Comparison of ENCODE assay signal across 20 cellular contexts in genomic region chr2:189601043-189601442, GRCh38. TPM values are rescaled to one million over a fixed set of nuclear protein-coding genes. Genes with fewer than 3 reads are reported as not detected.
DNase-seq lines count a peak whose midpoint lies in the region; ATAC-seq, FAIRE-seq and TF ChIP-seq lines count a peak whose summit lies in the region.
"Had no signal": no experiment of that assay in that cellular context is flagged by ENCODE, and none has a peak within 500 bp of the region (broad histone marks: within the 10 kb centered on the region; RNA-seq: fewer than 3 reads in every experiment).

No MANE protein-coding gene starts in this region.

- no peak for TF ChIP-seq POLR2A in A549 (IDR thresholded peaks at IDR 0.05; ENCODE audit: low read length)
- TF ChIP-seq POLR2A in gastroesophageal sphincter (IDR thresholded peaks at IDR 0.05), result no peak

- H3K4me3 ChIP-seq in A549, result no peak overlapping the region
- no peak overlapping the region for H3K4me3 ChIP-seq in GM23248
- H3K4me3 ChIP-seq in fibroblast of pulmonary artery (replicated peaks; ENCODE audit: low read depth, low read length), result no peak overlapping the region
- no peak overlapping the region for H3K4me3 ChIP-seq in gastroesophageal sphincter
- H3K4me3 ChIP-seq: GM12878, mucosa of descending colon, Peyer's patch, thoracic aorta had no signal

- no peak overlapping the region for H3K4me2 ChIP-seq in A549
- H3K4me2 ChIP-seq in GM23248 (ENCODE audit: unreplicated experiment), result no peak overlapping the region

- 62% methylated on average over 3 of the region's 3 CpGs for WGBS in A549 (ENCODE audit: missing lambda C conversion rate)
- 53 to 58% methylated on average over 3 of the region's 3 CpGs for WGBS in GM23248 (ENCODE audit: low coverage in 1 of 2, low lambda C conversion rate in 2 of 2, missing lambda C conversion rate in 2 of 2), 2 experiments
- 62 to 82% methylated on average over 3 of the region's 3 CpGs for WGBS in gastroesophageal sphincter (ENCODE audit: low coverage in 1 of 2), 2 donors

- CTCF ChIA-PET in A549 (lab: Yijun Ruan, JAX), result no interaction called here

- H3K4me1 ChIP-seq in A549, result 0 out of 3 replicates have a peak, but pooled peaks cover 3% of the 10 kb centered on the region
- no peaks in the 10 kb centered on the region for H3K4me1 ChIP-seq in GM23248 (ENCODE audit: insufficient read depth)
- H3K4me1 ChIP-seq in gastroesophageal sphincter, result no peaks in the 10 kb centered on the region
- H3K4me1 ChIP-seq: parathyroid adenoma, Peyer's patch had no signal

- H3K36me3 ChIP-seq in GM23248 (ENCODE audit: low read depth) (no peaks in the 10 kb centered on the region), gastroesophageal sphincter (no peaks in the 10 kb centered on the region)
- H3K36me3 ChIP-seq: Peyer's patch, thoracic aorta had no signal

- ATAC-seq in A549, result peak in 1 of 2 experiments; percentile 77; a peak in 3 of 6 replicates
- no peak for ATAC-seq in gastroesophageal sphincter
- ATAC-seq in GM18858 (IDR thresholded peaks at IDR 0.05; ENCODE audit: unreplicated experiment), result no peak
- ATAC-seq: GM12878, mucosa of descending colon had no signal

- no peak overlapping the region for H3K9ac ChIP-seq in GM23248
- H3K9ac ChIP-seq: parathyroid adenoma had no signal

- no peak overlapping the region for H2AFZ ChIP-seq in GM23248
- H2AFZ ChIP-seq: parathyroid adenoma had no signal

- TF ChIP-seq RAD21 in A549 (conservative IDR thresholded peaks at IDR 0.05 in 1 of 2, IDR thresholded peaks at IDR 0.05 in 1 of 2), result no peak

- in situ Hi-C loops in GM23248 (cut with MboI), result no loop called here

- POLR2A ChIA-PET in A549 (lab: Yijun Ruan, JAX), result interaction anchor here (1.1 to 1.3 kb wide), 2 partner anchors 12 to 20 kb away, joined by 4 to 6 read pairs; partner anchors contain the start of gene SLC40A1

- TF ChIP-seq CTCF in A549 (IDR thresholded peaks at IDR 0.05), result no peak
- no peak for TF ChIP-seq CTCF in fibroblast of pulmonary artery (IDR thresholded peaks at IDR 0.05; ENCODE audit: low read length, missing control alignments)
- TF ChIP-seq CTCF in gastroesophageal sphincter (IDR thresholded peaks at IDR 0.05), result no peak

- no peaks in the 10 kb centered on the region for H3K9me3 ChIP-seq in A549
- no peaks in the 10 kb centered on the region for H3K9me3 ChIP-seq in GM23248 (ENCODE audit: low read depth)
- H3K9me3 ChIP-seq in gastroesophageal sphincter, result no peaks in the 10 kb centered on the region
- H3K9me3 ChIP-seq: mucosa of descending colon, Peyer's patch, thoracic aorta had no signal

- H3K27ac ChIP-seq in A549 (no peak overlapping the region), GM23248 (no peak overlapping the region), gastroesophageal sphincter (no peak overlapping the region)
- H3K27ac ChIP-seq: parathyroid adenoma, Peyer's patch, thoracic aorta had no signal

- no peaks in the 10 kb centered on the region for H3F3A ChIP-seq in GM23248 (ENCODE audit: insufficient read depth)

- FAIRE-seq in A549 (lab: Jason Lieb, UNC), result no peak
- FAIRE-seq: GM12878 had no signal

- TF ChIP-seq EP300 in A549 (IDR thresholded peaks at IDR 0.05) (no peak), gastroesophageal sphincter (IDR thresholded peaks at IDR 0.05) (no peak)

- H3K79me2 ChIP-seq in GM23248 (ENCODE audit: insufficient read depth), result no peaks in the 10 kb centered on the region
- H3K79me2 ChIP-seq: parathyroid adenoma had no signal

- H3K9me2 ChIP-seq in GM23248 (ENCODE audit: insufficient read depth), result no peaks in the 10 kb centered on the region

- H3K27me3 ChIP-seq in GM23248 (replicated peaks; ENCODE audit: insufficient read depth) (no peaks in the 10 kb centered on the region), gastroesophageal sphincter (no peaks in the 10 kb centered on the region)
- H3K27me3 ChIP-seq: Peyer's patch had no signal

- DNase-seq in A549 (ENCODE audit: low read depth in 1 of 2, low spot score in 1 of 2) (peak in 1 of 2 experiments; percentile 46), GM23248 (peak; percentile 32), SW480 (ENCODE audit: low spot score) (peak; percentile 30), fibroblast of pulmonary artery (ENCODE audit: low read depth) (peak; percentile 31), DMS153 (lab: John Stamatoyannopoulos, UW) (no peak), AG08396 (ENCODE audit: low spot score) (no peak)
- DNase-seq: activated CD4-positive, alpha-beta memory T cell treated with anti-CD3 and anti-CD28 coated beads for 36 hours; activated effector memory CD4-positive, alpha-beta T cell treated with anti-CD3 and anti-CD28 coated beads, Interleukin-2, amount 50 U/mL, for 16 hours; AML-193; DMS79 treated with DMSO at 0.1 percent for 48 hours; islet precursor cell; mucosa of descending colon; NCI-H1105 treated with DMSO at 0.1 percent for 48 hours; NCI-H510A treated with DMSO at 0.1 percent for 48 hours; Peyer's patch had no signal

- H4K20me1 ChIP-seq in GM23248 (ENCODE audit: insufficient read depth), result no peaks in the 10 kb centered on the region

TF ChIP-seq in A549, 52 proteins besides CTCF, POLR2A, EP300 and RAD21:
- TF ChIP-seq HMGXB4 (CRISPR knock-in tag; IDR thresholded peaks at IDR 0.05; ENCODE audit: borderline replicate concordance), result no peak
- TF ChIP-seq POLR2AphosphoS2 (conservative IDR thresholded peaks at IDR 0.05; ENCODE audit: low read length), result no peak
- no peak for TF ChIP-seq TP53 (CRISPR knock-in tag; IDR thresholded peaks at IDR 0.05)
- TF ChIP-seq FOSL2 (IDR thresholded peaks at IDR 0.05), result no peak
- peak; percentile 39; the same call in 1 of the 2 replicates for TF ChIP-seq FOSL2 (CRISPR knock-in tag; IDR thresholded peaks at IDR 0.05)
- TF ChIP-seq HEYL (CRISPR knock-in tag; IDR thresholded peaks at IDR 0.05), result no peak
- no peak for TF ChIP-seq NPAS2 (CRISPR knock-in tag; IDR thresholded peaks at IDR 0.05; ENCODE audit: borderline replicate concordance)

RNA-seq across cellular contexts. Expression of gene SLC40A1, which starts 20.5 kb away (rescaled TPM):
- polyA plus RNA-seq in A549 (2011; rRNA removed), result 12.3 and 25.0 TPM in 2 replicates
- 2.7 and 3.7 TPM in 2 replicates for polyA plus RNA-seq in A549 (2012; cell fraction: cytosol; rRNA removed)
- 0.97 and 1.7 TPM in 2 replicates for polyA plus RNA-seq in A549 (2012; cell fraction: nucleus; rRNA removed)
- polyA plus RNA-seq in A549 (2017; fragmentation: RNase III; extraction: RNeasy Plus Mini Kit Qiagen cat#74134 plus additional on column Dnase treatment), result 6.8 to 9.2 TPM (median 8.2 TPM) in 3 replicates
- polyA minus RNA-seq in A549 (2011; rRNA and poly(A)+ RNA removed), result 17.9 and 22.3 TPM in 2 replicates
- total RNA-seq in GM23248 (2014; rRNA removed; shearing (Covaris generic)), result 0.25 TPM in 1 of 2 replicates, not detected in the other
- polyA plus RNA-seq in GM23248 (2016; fragmentation: Nextera tagmentation; extraction: Ambion mirVana), result 0.15 and 0.28 TPM in 2 replicates
- 10 to 100 TPM; 32.1 to 96.3 (median 57.2) TPM for total RNA-seq in gastroesophageal sphincter

Comparison
In these comparisons a context has a peak if more than half of its experiments do, and no peak if none do; other contexts are left out.
1. DNase-seq: peak in GM23248 (single experiment), SW480 (single experiment) and fibroblast of pulmonary artery (single experiment); none in DMS153 (single experiment) and AG08396 (single experiment).
2. RNA of gene SLC40A1, which starts 20.5 kb away (total RNA-seq): 32.1 to 96.3 TPM in gastroesophageal sphincter; 0.25 TPM in GM23248; every median in the first group is over 10 times any median in the second.